Comparison of ENCODE assay signal across 26 cellular contexts in genomic region chr16:77193377-77193776, GRCh38. TPM values are rescaled to one million over a fixed set of nuclear protein-coding genes. Genes with fewer than 3 reads are reported as not detected.
DNase-seq lines count a peak whose midpoint lies in the region; ATAC-seq and TF ChIP-seq lines count a peak whose summit lies in the region.
"Had no signal": no experiment of that assay in that cellular context is flagged by ENCODE, and none has a peak within 500 bp of the region (broad histone marks: within the 10 kb centered on the region; RNA-seq: fewer than 3 reads in every experiment).

No MANE protein-coding gene starts in this region.

- POLR2A ChIA-PET in CD8-positive, alpha-beta T cell (lab: Charles Lee): interaction anchor here (0.6 kb wide), 1 partner anchor 16 kb away, joined by 5 read pairs; no protein-coding TSS in a partner anchor

- CTCF ChIA-PET in CD8-positive, alpha-beta T cell (lab: Charles Lee): interaction anchor here (0.6 kb wide), 1 partner anchor 34 kb away, joined by 3 read pairs; no protein-coding TSS in a partner anchor

- no peak overlapping the region for H3K4me3 Mint-ChIP-seq in CD14-positive monocyte
- peak overlapping the region; percentile 100 for H3K4me3 Mint-ChIP-seq in CD8-positive, alpha-beta T cell
- peak overlapping the region; percentile 91 for H3K4me3 Mint-ChIP-seq in activated T-helper 17 cell treated with anti-CD3 and anti-CD28 coated beads, Interleukin-2, amount 50 U/mL, for 72 hours
- peak overlapping the region; percentile 89 to 96 (median 96) for H3K4me3 Mint-ChIP-seq in nephron
- H3K4me3 Mint-ChIP-seq: dendritic cell treated with granulocyte-macrophage colony-stimulating factor and Interleukin-4, amounts not matched to agents 40 ng/mL and 50 ng/mL, for 4 days; endodermal cell had no signal

- H3K27me3 Mint-ChIP-seq in CD14-positive monocyte (ENCODE audit: low read depth in 3 of 3) (peaks cover 0 to 5% (median 0%) of the 10 kb centered on the region in 3 donors), nephron (ENCODE audit: low read depth) (no peaks in the 10 kb centered on the region)
- no peaks in the 10 kb centered on the region for H3K27me3 Mint-ChIP-seq in CD8-positive, alpha-beta T cell (ENCODE audit: low read depth)
- H3K27me3 Mint-ChIP-seq in activated T-helper 17 cell treated with anti-CD3 and anti-CD28 coated beads, Interleukin-2, amount 50 U/mL, for 72 hours: no peaks in the 10 kb centered on the region
- H3K27me3 Mint-ChIP-seq: activated naive CD8-positive, alpha-beta T cell treated with anti-CD3 and anti-CD28 coated beads, Interleukin-2, amount 10 ng/mL, durations not matched to agents 7 days and 5 days; T-helper 17 cell had no signal

- H3K36me3 ChIP-seq in CD8-positive, alpha-beta T cell (ENCODE audit: insufficient read depth, low read length): peaks cover 17% of the 10 kb centered on the region

- intact Hi-C loops in CD14-positive monocyte (cut with micrococcal nuclease): loop anchor here in 1 of 2 donors (5.0 to 10.0 kb wide), 3 partner anchors 531 to 1626 kb away; partner anchors contain the start of genes GABARAPL2, NUDT7 and WWOX
- intact Hi-C loops in CD8-positive, alpha-beta T cell (cut with DNase I, micrococcal nuclease): loop anchor here in 1 of 2 experiments (5.0 kb wide), 4 partner anchors 1546 to 1626 kb away; partner anchors contain the start of genes ADAT1, GABARAPL2, KARS1 and TERF2IP

- peaks cover 61 to 62% of the 10 kb centered on the region in 2 donors for H3K36me3 Mint-ChIP-seq in CD14-positive monocyte
- peaks cover 76% of the 10 kb centered on the region for H3K36me3 Mint-ChIP-seq in CD8-positive, alpha-beta T cell
- peaks cover 76% of the 10 kb centered on the region for H3K36me3 Mint-ChIP-seq in activated T-helper 17 cell treated with anti-CD3 and anti-CD28 coated beads, Interleukin-2, amount 50 U/mL, for 72 hours (ENCODE audit: low read depth)
- peaks cover 39% of the 10 kb centered on the region for H3K36me3 Mint-ChIP-seq in nephron (ENCODE audit: low read depth)

- H3K4me1 Mint-ChIP-seq in CD14-positive monocyte (peaks cover 30% of the 10 kb centered on the region), nephron (peaks cover 20% of the 10 kb centered on the region)
- H3K4me1 Mint-ChIP-seq in CD8-positive, alpha-beta T cell (ENCODE audit: low read depth): peaks cover 60% of the 10 kb centered on the region
- peaks cover 20% of the 10 kb centered on the region for H3K4me1 Mint-ChIP-seq in activated T-helper 17 cell treated with anti-CD3 and anti-CD28 coated beads, Interleukin-2, amount 50 U/mL, for 72 hours

- DNase-seq in CD14-positive monocyte (ENCODE audit: low spot score): no peak
- DNase-seq in CD8-positive, alpha-beta T cell: no peak
- DNase-seq in stimulated activated CD4-positive, alpha-beta T cell treated with anti-CD3 and anti-CD28 coated beads, Interleukin-15, amount 100 ng/mL, for 24 hours: no peak
- DNase-seq in globus pallidus (ENCODE audit: low spot score): no peak
- no peak for DNase-seq in NOMO-1 treated with dmso at 0.1 percent for 144 hours (lab: John Stamatoyannopoulos, UW; ENCODE audit: unreplicated experiment)
- DNase-seq: activated CD4-positive, alpha-beta T cell treated with anti-CD3 and anti-CD28 coated beads for 4 hours; activated naive CD8-positive, alpha-beta T cell treated with anti-CD3 and anti-CD28 coated beads, Interleukin-2, amount 10 ng/mL, durations not matched to agents 7 days and 5 days; activated T-cell treated with anti-CD3 and anti-CD28 coated beads, Interleukin-2, amount 50 U/mL, for 72 hours; caudate nucleus; DMS 273 treated with DMSO at 0.1 percent for 48 hours; endodermal cell; foreskin fibroblast; Kasumi-1; left colon; NCI-H446; OCI-M1; stimulated activated CD4-positive, alpha-beta T cell treated with anti-CD3 and anti-CD28 coated beads, Interleukin-2, amount 100 ng/mL, for 48 hours; T-helper 17 cell; upper lobe of right lung had no signal

- no peak for TF ChIP-seq CTCF in CD14-positive monocyte (IDR thresholded peaks at IDR 0.05)
- TF ChIP-seq CTCF in CD8-positive, alpha-beta T cell (IDR thresholded peaks at IDR 0.05): no peak
- no peak for TF ChIP-seq CTCF in nephron (IDR thresholded peaks at IDR 0.05; ENCODE audit: unreplicated experiment in 3 of 3)

- H3K4me3 ChIP-seq in CD8-positive, alpha-beta T cell (ENCODE audit: low read depth, low read length): no peak overlapping the region
- H3K4me3 ChIP-seq: upper lobe of right lung had no signal

- H3K9me3 Mint-ChIP-seq in CD14-positive monocyte (peaks cover 0 to 13% (median 0%) of the 10 kb centered on the region in 7 donors), nephron (no peaks in the 10 kb centered on the region)
- H3K9me3 Mint-ChIP-seq in CD8-positive, alpha-beta T cell: no peaks in the 10 kb centered on the region
- no peaks in the 10 kb centered on the region for H3K9me3 Mint-ChIP-seq in activated T-helper 17 cell treated with anti-CD3 and anti-CD28 coated beads, Interleukin-2, amount 50 U/mL, for 72 hours
- H3K9me3 Mint-ChIP-seq: activated naive CD8-positive, alpha-beta T cell treated with anti-CD3 and anti-CD28 coated beads, Interleukin-2, amount 10 ng/mL, durations not matched to agents 7 days and 5 days; activated T-cell treated with anti-CD3 and anti-CD28 coated beads, Interleukin-2, amount 50 U/mL, for 72 hours; dendritic cell treated with granulocyte-macrophage colony-stimulating factor and Interleukin-4, amounts not matched to agents 40 ng/mL and 50 ng/mL, for 4 days; endodermal cell had no signal

- peaks cover 26% of the 10 kb centered on the region for H3K4me1 ChIP-seq in CD8-positive, alpha-beta T cell (ENCODE audit: insufficient read depth, low read length)

- ATAC-seq in CD8-positive, alpha-beta T cell: no peak
- no peak for ATAC-seq in activated T-helper 17 cell treated with anti-CD3 and anti-CD28 coated beads, Interleukin-2, amount 50 U/mL, for 72 hours (replicated peaks)
- ATAC-seq: activated T-cell treated with anti-CD3 and anti-CD28 coated beads, Interleukin-2, amount 50 U/mL, for 72 hours; esophagus mucosa; left colon; SK-N-SH treated with all-trans-retinoic acid at 6 μM for 48 hours; T-helper 17 cell; upper lobe of right lung had no signal

- H3K27ac ChIP-seq in CD8-positive, alpha-beta T cell (ENCODE audit: low read depth, low read length): no peak overlapping the region
- H3K27ac ChIP-seq: C4-2B, upper lobe of right lung had no signal

- no peaks in the 10 kb centered on the region for H3K9me3 ChIP-seq in CD8-positive, alpha-beta T cell (ENCODE audit: low read length)
- H3K9me3 ChIP-seq: upper lobe of right lung had no signal

- peak overlapping the region in 4 of 7 donors; percentile 38 to 82 (median 67) for H3K27ac Mint-ChIP-seq in CD14-positive monocyte
- no peak overlapping the region for H3K27ac Mint-ChIP-seq in CD8-positive, alpha-beta T cell
- peak overlapping the region; percentile 99 for H3K27ac Mint-ChIP-seq in activated T-helper 17 cell treated with anti-CD3 and anti-CD28 coated beads, Interleukin-2, amount 50 U/mL, for 72 hours
- no peak overlapping the region for H3K27ac Mint-ChIP-seq in nephron
- H3K27ac Mint-ChIP-seq: dendritic cell treated with granulocyte-macrophage colony-stimulating factor and Interleukin-4, amounts not matched to agents 40 ng/mL and 50 ng/mL, for 4 days; endodermal cell had no signal

- no peaks in the 10 kb centered on the region for H3K27me3 ChIP-seq in CD8-positive, alpha-beta T cell (ENCODE audit: insufficient read depth, low read length)
- H3K27me3 ChIP-seq: upper lobe of right lung had no signal

RNA-seq across cellular contexts. Expression of gene MON1B, which starts 2.4 kb away (rescaled TPM):
- 10 to 100 TPM; 26.4 to 35.6 TPM for polyA plus RNA-seq in CD14-positive monocyte
- total RNA-seq in CD8-positive, alpha-beta T cell: 10 to 100 TPM; 49.1 to 50.7 TPM
- total RNA-seq in activated T-helper 17 cell treated with anti-CD3 and anti-CD28 coated beads, Interleukin-2, amount 50 U/mL, for 72 hours: 10 to 100 TPM; 62.8 to 71.3 TPM

RNA-seq across cellular contexts. Expression of gene SYCE1L, which starts 5.8 kb away (rescaled TPM):
- not detected for polyA plus RNA-seq in CD14-positive monocyte
- 10 to 100 TPM in 1 of 2 experiments, 1 to 10 TPM in 1; 6.1 to 11.5 TPM for total RNA-seq in CD8-positive, alpha-beta T cell
- 1 to 10 TPM; 2.6 to 3.2 TPM for total RNA-seq in activated T-helper 17 cell treated with anti-CD3 and anti-CD28 coated beads, Interleukin-2, amount 50 U/mL, for 72 hours
- total RNA-seq: osteoblast had no signal

Comparison
In these comparisons a context has a peak if more than half of its experiments do, and no peak if none do; other contexts are left out.
1. H3K27ac Mint-ChIP-seq: peak in CD14-positive monocyte (4 of 7) and activated T-helper 17 cell treated with anti-CD3 and anti-CD28 coated beads, Interleukin-2, amount 50 U/mL, for 72 hours (single experiment); none in CD8-positive, alpha-beta T cell (single experiment) and nephron (0 of 3).
2. H3K4me3 Mint-ChIP-seq: peak in CD8-positive, alpha-beta T cell (single experiment), activated T-helper 17 cell treated with anti-CD3 and anti-CD28 coated beads, Interleukin-2, amount 50 U/mL, for 72 hours (single experiment) and nephron (3 of 3); none in CD14-positive monocyte (0 of 2).